15 cellular contexts compared by ENCODE assay signal in genomic region chr14:61703342-61704129, GRCh38. TPM values are rescaled to one million over a fixed set of nuclear protein-coding genes. Genes with fewer than 3 reads are reported as not detected.
DNase-seq lines count a peak whose midpoint lies in the region; ATAC-seq and TF ChIP-seq lines count a peak whose summit lies in the region.
"Had no signal": no experiment of that assay in that cellular context is flagged by ENCODE, and none has a peak within 500 bp of the region (broad histone marks: within the 10 kb centered on the region; RNA-seq: fewer than 3 reads in every experiment).

No MANE protein-coding gene starts in this region.

- DNase-seq in T-helper 1 cell: no peak
- DNase-seq in activated naive CD8-positive, alpha-beta T cell treated with anti-CD3 and anti-CD28 coated beads, Interleukin-2, amount 10 ng/mL, durations not matched to agents 7 days and 5 days: no peak
- no peak for DNase-seq in neural progenitor cell (ENCODE audit: low spot score)
- DNase-seq in HUDEP-2 (lab: John Stamatoyannopoulos, UW; ENCODE audit: unreplicated experiment in 76 of 76): no peak
- DNase-seq in NCI-H128 (lab: John Stamatoyannopoulos, UW; ENCODE audit: unreplicated experiment): no peak
- no peak for DNase-seq in effector CD8-positive, alpha-beta T cell (lab: John Stamatoyannopoulos, UW)
- DNase-seq: kidney, NCI-H2171 had no signal

- H4K20me1 ChIP-seq in neural progenitor cell (ENCODE audit: low read depth): peaks cover 87% of the 10 kb centered on the region

- peaks cover 98% of the 10 kb centered on the region for H3K79me2 ChIP-seq in neural progenitor cell (ENCODE audit: low read depth)

- H3K36me3 ChIP-seq in neural progenitor cell: no peaks in the 10 kb centered on the region
- H3K36me3 ChIP-seq: ascending aorta, suprapubic skin had no signal

- peak overlapping the region; percentile 6 for H3K4me3 ChIP-seq in neural progenitor cell
- H3K4me3 ChIP-seq: ascending aorta, suprapubic skin had no signal

- H3K27ac ChIP-seq in neural progenitor cell: peak overlapping the region; percentile 12
- H3K27ac ChIP-seq: 22Rv1, ascending aorta, suprapubic skin had no signal

- no peak overlapping the region for H2AFZ ChIP-seq in neural progenitor cell (replicated peaks)

- no peaks in the 10 kb centered on the region for H3K9me3 Mint-ChIP-seq in T-helper 1 cell treated with Interleukin-12 subunit alpha and Interleukin-12 subunit beta and Interleukin-4 antibody, amounts not matched to agents 30 μg/mL and 1 μg/mL, for 36 hours
- H3K9me3 Mint-ChIP-seq in activated naive CD8-positive, alpha-beta T cell treated with anti-CD3 and anti-CD28 coated beads, Interleukin-2, amount 10 ng/mL, durations not matched to agents 7 days and 5 days: no peaks in the 10 kb centered on the region
- peaks cover 17% of the 10 kb centered on the region for H3K9me3 Mint-ChIP-seq in neural progenitor cell

- TF ChIP-seq CTCF in neural progenitor cell (IDR thresholded peaks at IDR 0.05): no peak

- H3K36me3 Mint-ChIP-seq in T-helper 1 cell treated with Interleukin-12 subunit alpha and Interleukin-12 subunit beta and Interleukin-4 antibody, amounts not matched to agents 30 μg/mL and 1 μg/mL, for 36 hours (ENCODE audit: low read depth): peaks cover 23% of the 10 kb centered on the region
- peaks cover 25% of the 10 kb centered on the region for H3K36me3 Mint-ChIP-seq in activated naive CD8-positive, alpha-beta T cell treated with anti-CD3 and anti-CD28 coated beads, Interleukin-2, amount 10 ng/mL, durations not matched to agents 7 days and 5 days
- H3K36me3 Mint-ChIP-seq in neural progenitor cell: peaks cover 39% of the 10 kb centered on the region

- peak overlapping the region; percentile 40 for H3K4me3 Mint-ChIP-seq in T-helper 1 cell treated with Interleukin-12 subunit alpha and Interleukin-12 subunit beta and Interleukin-4 antibody, amounts not matched to agents 30 μg/mL and 1 μg/mL, for 36 hours
- H3K4me3 Mint-ChIP-seq in activated naive CD8-positive, alpha-beta T cell treated with anti-CD3 and anti-CD28 coated beads, Interleukin-2, amount 10 ng/mL, durations not matched to agents 7 days and 5 days: peak overlapping the region; percentile 17
- no peak overlapping the region for H3K4me3 Mint-ChIP-seq in neural progenitor cell
- H3K4me3 Mint-ChIP-seq: neural crest cell had no signal

- peaks cover 66% of the 10 kb centered on the region for H3K4me1 Mint-ChIP-seq in T-helper 1 cell treated with Interleukin-12 subunit alpha and Interleukin-12 subunit beta and Interleukin-4 antibody, amounts not matched to agents 30 μg/mL and 1 μg/mL, for 36 hours (ENCODE audit: low read depth)
- peaks cover 60% of the 10 kb centered on the region for H3K4me1 Mint-ChIP-seq in activated naive CD8-positive, alpha-beta T cell treated with anti-CD3 and anti-CD28 coated beads, Interleukin-2, amount 10 ng/mL, durations not matched to agents 7 days and 5 days
- peaks cover 8% of the 10 kb centered on the region for H3K4me1 Mint-ChIP-seq in neural progenitor cell

- no peaks in the 10 kb centered on the region for H3F3A ChIP-seq in neural progenitor cell (ENCODE audit: low read depth)

- H3K27ac Mint-ChIP-seq in T-helper 1 cell treated with Interleukin-12 subunit alpha and Interleukin-12 subunit beta and Interleukin-4 antibody, amounts not matched to agents 30 μg/mL and 1 μg/mL, for 36 hours: peak overlapping the region; percentile 52
- H3K27ac Mint-ChIP-seq in activated naive CD8-positive, alpha-beta T cell treated with anti-CD3 and anti-CD28 coated beads, Interleukin-2, amount 10 ng/mL, durations not matched to agents 7 days and 5 days: no peak overlapping the region
- H3K27ac Mint-ChIP-seq in neural progenitor cell: no peak overlapping the region

- ATAC-seq in HG02610 (IDR thresholded peaks at IDR 0.05; ENCODE audit: unreplicated experiment): peak; percentile 67
- no peak for ATAC-seq in activated naive CD8-positive, alpha-beta T cell treated with anti-CD3 and anti-CD28 coated beads, Interleukin-2, amount 10 ng/mL, durations not matched to agents 7 days and 5 days (ENCODE audit: low read depth)
- ATAC-seq: Panc1 had no signal

- no peaks in the 10 kb centered on the region for H3K27me3 ChIP-seq in neural progenitor cell
- H3K27me3 ChIP-seq: ascending aorta, suprapubic skin had no signal

- no peak overlapping the region for H3K9ac ChIP-seq in neural progenitor cell

- H3K4me2 ChIP-seq in neural progenitor cell: peak overlapping the region; percentile 25

- H3K9me3 ChIP-seq in neural progenitor cell (ENCODE audit: low read depth): no peaks in the 10 kb centered on the region
- H3K9me3 ChIP-seq: ascending aorta, suprapubic skin had no signal

- POLR2A ChIA-PET in activated naive CD8-positive, alpha-beta T cell treated with anti-CD3 and anti-CD28 coated beads, Interleukin-2, amount 10 ng/mL, durations not matched to agents 7 days and 5 days (lab: Charles Lee): interaction anchor here (0.9 to 1.8 kb wide), 3 partner anchors 8 to 9 kb away, joined by 3 to 4 read pairs (median 3); partner anchors contain the start of gene HIF1A

- peaks cover 46% of the 10 kb centered on the region for H3K4me1 ChIP-seq in neural progenitor cell

- H3K27me3 Mint-ChIP-seq in T-helper 1 cell treated with Interleukin-12 subunit alpha and Interleukin-12 subunit beta and Interleukin-4 antibody, amounts not matched to agents 30 μg/mL and 1 μg/mL, for 36 hours (ENCODE audit: low read depth): no peaks in the 10 kb centered on the region
- no peaks in the 10 kb centered on the region for H3K27me3 Mint-ChIP-seq in activated naive CD8-positive, alpha-beta T cell treated with anti-CD3 and anti-CD28 coated beads, Interleukin-2, amount 10 ng/mL, durations not matched to agents 7 days and 5 days
- H3K27me3 Mint-ChIP-seq in neural progenitor cell (ENCODE audit: insufficient read depth, low read depth): no peaks in the 10 kb centered on the region

RNA-seq across cellular contexts. Expression of gene HIF1A, which starts 8.2 kb away (rescaled TPM):
- total RNA-seq in activated naive CD8-positive, alpha-beta T cell treated with anti-CD3 and anti-CD28 coated beads, Interleukin-2, amount 10 ng/mL, durations not matched to agents 7 days and 5 days: 100 to 1,000 TPM; 119 to 128 TPM
- 185 and 299 TPM in 2 replicates for total RNA-seq in neural progenitor cell (ENCODE audit: low replicate concordance)

RNA-seq across cellular contexts. Expression of gene SNAPC1, which starts 58.7 kb away (rescaled TPM):
- 1 to 10 TPM; 5.1 to 5.5 TPM for total RNA-seq in activated naive CD8-positive, alpha-beta T cell treated with anti-CD3 and anti-CD28 coated beads, Interleukin-2, amount 10 ng/mL, durations not matched to agents 7 days and 5 days
- 17.5 and 27.8 TPM in 2 replicates for total RNA-seq in neural progenitor cell (ENCODE audit: low replicate concordance)
